Comparison of ENCODE assay signal across 8 cellular contexts in the genomic region with DNA sequence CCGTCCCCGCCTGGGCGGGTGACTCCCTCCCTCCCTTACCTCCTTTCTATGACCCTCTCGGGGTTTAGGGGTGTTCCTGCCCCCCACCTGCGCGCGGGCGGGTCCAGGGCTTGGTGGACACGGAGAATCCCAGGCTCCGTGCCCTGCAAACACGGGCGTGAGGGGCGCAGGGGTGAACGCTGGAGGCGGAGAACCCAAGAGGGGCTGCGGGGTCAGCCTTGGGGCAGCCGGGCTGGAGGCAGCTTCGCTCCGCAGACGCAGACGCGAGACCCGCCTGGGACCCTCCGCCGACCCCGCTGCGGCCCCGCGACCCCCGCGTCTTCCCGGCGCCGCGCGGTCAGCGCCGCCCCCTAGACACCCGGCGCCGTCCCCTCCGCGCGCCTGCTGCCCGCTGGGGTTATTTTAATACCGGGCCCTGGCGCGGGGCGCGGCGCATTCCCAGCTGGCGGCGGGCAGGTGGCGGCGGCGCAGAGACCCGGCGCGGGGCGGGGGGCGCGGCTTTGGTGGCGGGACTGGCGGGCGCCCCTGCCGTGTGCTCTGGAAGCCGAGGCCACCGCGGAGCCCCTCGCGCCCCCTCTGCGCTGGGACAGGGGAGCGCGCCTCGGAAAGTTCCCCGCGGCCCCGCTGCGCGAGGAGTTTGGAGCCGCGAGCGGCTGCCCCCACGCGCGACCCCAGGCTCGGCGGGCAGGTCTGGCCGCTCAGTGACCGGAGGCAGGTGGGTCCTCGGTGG. TPM values are rescaled to one million over a fixed set of nuclear protein-coding genes. Genes with fewer than 3 reads are reported as not detected.
DNase-seq lines count a peak whose midpoint lies in the region; ATAC-seq and TF ChIP-seq lines count a peak whose summit lies in the region.

A gene (plus strand): TSS at position 433 of the 730 bp plus-strand sequence. CDS start 2,560 bp downstream, outside the sequence.

- H3K4me3 ChIP-seq in AG10803 (ENCODE audit: low read length) (peak within 1 kb of the TSS; percentile 47), HUES64 (ENCODE audit: low read length) (peak within 1 kb of the TSS; percentile 45)

- H3K27me3 Mint-ChIP-seq in effector memory CD8-positive, alpha-beta T cell: peaks cover 34 to 50% of the 10 kb centered on the region in 2 donors
- peaks cover 11 to 55% (median 27%) of the 10 kb centered on the region in 5 donors for H3K27me3 Mint-ChIP-seq in naive thymus-derived CD8-positive, alpha-beta T cell

- peaks cover 59% of the 10 kb centered on the region for H3K27me3 ChIP-seq in HUES64 (ENCODE audit: insufficient read depth, low read length)

- no peaks in the 10 kb centered on the region for H3K4me1 ChIP-seq in HUES64 (ENCODE audit: insufficient read depth, low read length)

- no peaks in the 10 kb centered on the region for H3K9me3 Mint-ChIP-seq in effector memory CD8-positive, alpha-beta T cell
- H3K9me3 Mint-ChIP-seq in naive thymus-derived CD8-positive, alpha-beta T cell: no peaks in the 10 kb centered on the region

- no peak within 1 kb of the TSS for H3K9ac ChIP-seq in HUES64 (ENCODE audit: low read depth, low read length)

- WGBS in HUES64: 8% methylated on average over 91 of the region's 91 CpGs

- H3K27ac ChIP-seq in HUES64 (ENCODE audit: low read depth, low read length): no peak within 1 kb of the TSS

- POLR2A ChIA-PET in naive thymus-derived CD8-positive, alpha-beta T cell (lab: Charles Lee): no interaction called here

- H3K27ac Mint-ChIP-seq in effector memory CD8-positive, alpha-beta T cell: peak within 1 kb of the TSS in 1 of 2 donors; percentile 51
- H3K27ac Mint-ChIP-seq in naive thymus-derived CD8-positive, alpha-beta T cell: peak within 1 kb of the TSS in 1 of 10 donors; percentile 25

- no peak for TF ChIP-seq CTCF in AG10803 (conservative IDR thresholded peaks at IDR 0.05; ENCODE audit: low read length)

- peak within 1 kb of the TSS; percentile 73 to 75 for H3K4me3 Mint-ChIP-seq in effector memory CD8-positive, alpha-beta T cell
- peak within 1 kb of the TSS; percentile 64 to 85 (median 76) for H3K4me3 Mint-ChIP-seq in naive thymus-derived CD8-positive, alpha-beta T cell

- peaks cover 4 to 5% of the 10 kb centered on the region in 2 donors for H3K4me1 Mint-ChIP-seq in effector memory CD8-positive, alpha-beta T cell (ENCODE audit: low read depth in 2 of 2)
- H3K4me1 Mint-ChIP-seq in naive thymus-derived CD8-positive, alpha-beta T cell: peaks cover 3 to 20% (median 14%) of the 10 kb centered on the region in 4 donors

- DNase-seq in AG10803 (ENCODE audit: low read depth): no peak
- no peak for DNase-seq in effector memory CD8-positive, alpha-beta T cell
- no peak for DNase-seq in naive thymus-derived CD8-positive, alpha-beta T cell
- no peak for DNase-seq in ecto neural progenitor cell (ENCODE audit: low spot score)
- no peak for DNase-seq in NAMALWA (ENCODE audit: low spot score)
- DNase-seq in DMS79 (lab: John Stamatoyannopoulos, UW): no peak

- ATAC-seq in effector memory CD8-positive, alpha-beta T cell (replicated peaks): no peak
- ATAC-seq in naive thymus-derived CD8-positive, alpha-beta T cell: peak; percentile 10 to 25
- ATAC-seq in GM19035 (IDR thresholded peaks at IDR 0.05; ENCODE audit: unreplicated experiment): no peak

- H3K36me3 Mint-ChIP-seq in effector memory CD8-positive, alpha-beta T cell (ENCODE audit: insufficient read depth): peaks cover 4% of the 10 kb centered on the region
- H3K36me3 Mint-ChIP-seq in naive thymus-derived CD8-positive, alpha-beta T cell: peaks cover 0 to 5% (median 0%) of the 10 kb centered on the region in 3 donors

- H3K9me3 ChIP-seq in HUES64 (ENCODE audit: insufficient read depth, low read depth, low read length): no peaks in the 10 kb centered on the region

- no peaks in the 10 kb centered on the region for H3K36me3 ChIP-seq in HUES64 (ENCODE audit: insufficient read depth, low read length)

RNA-seq across cellular contexts. Expression of the gene that starts here (rescaled TPM):
- 0.25 TPM for polyA plus RNA-seq in HUES64 (2013, experiment 1 of 2)
- 0.38 TPM for polyA plus RNA-seq in HUES64 (2013, experiment 2 of 2)
- not detected for total RNA-seq in naive thymus-derived CD8-positive, alpha-beta T cell
- polyA plus RNA-seq in naive thymus-derived CD8-positive, alpha-beta T cell: not detected

Comparison
In these comparisons a context has a peak if more than half of its experiments do, and no peak if none do; other contexts are left out.
1. Peak in ATAC-seq in naive thymus-derived CD8-positive, alpha-beta T cell; RNA of the gene not detected or under 1 TPM.